ENCODE assay signal across 21 cellular contexts in the genomic region with DNA sequence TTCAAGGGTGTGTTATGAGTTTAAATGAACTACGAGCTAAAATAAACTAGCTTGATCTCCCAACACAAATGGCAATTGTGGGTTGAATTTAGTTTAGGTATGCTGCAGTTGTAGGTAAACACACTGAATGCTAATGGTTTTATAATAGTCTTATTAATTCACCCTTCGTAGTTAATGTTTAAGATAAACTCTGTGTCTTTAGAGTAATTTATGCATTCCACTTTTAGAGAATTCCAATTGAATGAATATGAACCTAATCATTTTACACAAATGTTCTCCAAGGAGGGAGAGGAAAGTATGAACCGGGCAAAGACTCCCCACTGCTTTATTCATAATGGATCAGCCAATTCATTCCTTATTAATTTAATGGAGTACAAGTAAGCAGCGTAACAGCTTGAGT.
DNase-seq lines count a peak whose midpoint lies in the region; ATAC-seq and TF ChIP-seq lines count a peak whose summit lies in the region.
"Had no signal": no experiment of that assay in that cellular context is flagged by ENCODE, and none has a peak within 500 bp of the region (broad histone marks: within the 10 kb centered on the region; RNA-seq: fewer than 3 reads in every experiment).

No MANE protein-coding gene starts in this region.

- no peak overlapping the region for H3K14ac ChIP-seq in IMR-90 (replicated peaks; ENCODE audit: low read depth, low read length)

- H3K79me1 ChIP-seq in IMR-90 (ENCODE audit: low read depth in 1 of 2, low read length in 2 of 2) = no peaks in the 10 kb centered on the region

- no peak overlapping the region for H3K4me3 Mint-ChIP-seq in brain
- H3K4me3 Mint-ChIP-seq: CD14-positive monocyte; CD4-positive, alpha-beta memory T cell; CD4-positive, CD25-positive, alpha-beta regulatory T cell; CD8-positive, alpha-beta memory T cell had no signal

- no peak overlapping the region for H3K4ac ChIP-seq in IMR-90 (ENCODE audit: low read depth, low read length)

- TF ChIP-seq RAD21 in IMR-90 (IDR thresholded peaks at IDR 0.05; ENCODE audit: low read length) = no peak

- no peak overlapping the region for H3K4me2 ChIP-seq in IMR-90 (ENCODE audit: low read depth, low read length)
- H3K4me2 ChIP-seq: BLaER1 had no signal

- TF ChIP-seq POLR2A in IMR-90 (IDR thresholded peaks at IDR 0.05; ENCODE audit: low read depth, low read length) (no peak), adrenal gland (IDR thresholded peaks at IDR 0.05) (no peak)

- H3K9ac ChIP-seq in IMR-90 (ENCODE audit: low read depth, low read length) = no peak overlapping the region
- H3K9ac ChIP-seq: BLaER1 had no signal

- H3K18ac ChIP-seq in IMR-90 (ENCODE audit: low read depth, low read length) = no peak overlapping the region

- ATAC-seq in IMR-90 (ENCODE audit: low read depth) = peak; percentile 68

- H3K27me3 ChIP-seq in IMR-90 (ENCODE audit: control insufficient read depth, insufficient read depth, low read length) (no peaks in the 10 kb centered on the region), adrenal gland (no peaks in the 10 kb centered on the region)
- H3K27me3 ChIP-seq: BE2C, BLaER1 had no signal

- no peak overlapping the region for H3K4me3 ChIP-seq in IMR-90 (ENCODE audit: insufficient read depth, low read depth, low read length)
- no peak overlapping the region for H3K4me3 ChIP-seq in adrenal gland
- H3K4me3 ChIP-seq: BLaER1 had no signal

- peaks cover 4 to 6% (median 4%) of the 10 kb centered on the region in 5 experiments for H3K9me3 Mint-ChIP-seq in brain
- H3K9me3 Mint-ChIP-seq: CD8-positive, alpha-beta memory T cell had no signal

- H3K27ac ChIP-seq in IMR-90 (ENCODE audit: insufficient read depth, low read length) (no peak overlapping the region), adrenal gland (no peak overlapping the region)
- H3K27ac ChIP-seq: BLaER1 had no signal

- peaks cover 16% of the 10 kb centered on the region for H3K4me1 Mint-ChIP-seq in brain
- H3K4me1 Mint-ChIP-seq: CD14-positive monocyte; CD4-positive, alpha-beta memory T cell; CD4-positive, CD25-positive, alpha-beta regulatory T cell; CD8-positive, alpha-beta memory T cell had no signal

- H2AK5ac ChIP-seq in IMR-90 (ENCODE audit: low read depth, low read length) = no peak overlapping the region

- H3K36me3 Mint-ChIP-seq in brain = no peaks in the 10 kb centered on the region
- H3K36me3 Mint-ChIP-seq: CD14-positive monocyte; CD4-positive, alpha-beta memory T cell; CD4-positive, CD25-positive, alpha-beta regulatory T cell; CD8-positive, alpha-beta memory T cell had no signal

- CTCF ChIA-PET in IMR-90 (lab: Yijun Ruan, JAX) = interaction anchor here (0.6 to 1.4 kb wide), 3 partner anchors 9 to 605 kb away, joined by 3 to 4 read pairs (median 3); no protein-coding TSS in a partner anchor

- H2AK9ac ChIP-seq in IMR-90 (replicated peaks; ENCODE audit: low read depth, low read length, poor library complexity) = no peak overlapping the region

- H3K9me3 ChIP-seq in IMR-90 (ENCODE audit: control insufficient read depth, insufficient read depth, low read length) = 0 out of 2 replicates have a peak, but pooled peaks cover 2% of the 10 kb centered on the region
- no peaks in the 10 kb centered on the region for H3K9me3 ChIP-seq in adrenal gland (replicated peaks in 1 of 3)
- H3K9me3 ChIP-seq: BE2C, BLaER1 had no signal

- H3K27ac Mint-ChIP-seq in brain = peak overlapping the region in 3 of 5 experiments; percentile 15 to 52 (median 43)
- H3K27ac Mint-ChIP-seq: CD14-positive monocyte; CD4-positive, alpha-beta memory T cell; CD4-positive, CD25-positive, alpha-beta regulatory T cell; CD8-positive, alpha-beta memory T cell had no signal

- H2BK15ac ChIP-seq in IMR-90 (ENCODE audit: low read depth, low read length) = no peak overlapping the region

- no peaks in the 10 kb centered on the region; the same call in 1 of the 2 replicates for H3K9me1 ChIP-seq in IMR-90 (ENCODE audit: insufficient read depth, low read length)

- no peaks in the 10 kb centered on the region for H4K20me1 ChIP-seq in IMR-90 (ENCODE audit: insufficient read depth, low read length)
- H4K20me1 ChIP-seq: BLaER1 had no signal

- dilution Hi-C loops in IMR-90 (cut with HindIII; ENCODE audit: low sequenced_read_pairs, unreplicated experiment) = no loop called here

- no peak overlapping the region for H2BK20ac ChIP-seq in IMR-90 (ENCODE audit: low read depth, low read length)

- no peak for DNase-seq in IMR-90
- peak; percentile 92 for DNase-seq in renal cortical epithelial cell (ENCODE audit: low read depth)
- DNase-seq in mesenteric fat pad (ENCODE audit: low spot score) = no peak
- no peak for DNase-seq in inferior parietal cortex (ENCODE audit: extremely low spot score)
- no peak for DNase-seq in adrenal gland
- DNase-seq: 8988T; ACHN; BE2C; C1 segment of cervical spinal cord; CD4-positive, alpha-beta memory T cell; CD4-positive, CD25-positive, alpha-beta regulatory T cell; CD8-positive, alpha-beta memory T cell; COR-L47; DMS 273 treated with DMSO at 0.1 percent for 48 hours; DMS153; DMS53; DND-41; GF-D8 had no signal

- H3K36me3 ChIP-seq in IMR-90 (ENCODE audit: control insufficient read depth, insufficient read depth, low read length) (no peaks in the 10 kb centered on the region), adrenal gland (replicated peaks in 1 of 2) (no peaks in the 10 kb centered on the region)
- H3K36me3 ChIP-seq: BE2C, BLaER1 had no signal

- H3K27me3 Mint-ChIP-seq in brain = peaks cover 57% of the 10 kb centered on the region

- H3K4me1 ChIP-seq in IMR-90 (ENCODE audit: control insufficient read depth, insufficient read depth, low read length) = peaks cover 6% of the 10 kb centered on the region
- no peaks in the 10 kb centered on the region for H3K4me1 ChIP-seq in adrenal gland (replicated peaks in 1 of 2)
- H3K4me1 ChIP-seq: BE2C, BLaER1 had no signal

- H3K23ac ChIP-seq in IMR-90 (ENCODE audit: low read depth, low read length) = no peak overlapping the region

- in situ Hi-C loops in IMR-90 (cut with MboI; ENCODE audit: low sequenced_read_pairs) = no loop called here

- H4K91ac ChIP-seq in IMR-90 (ENCODE audit: insufficient read depth, low read depth, low read length) = no peak overlapping the region

- H2AFZ ChIP-seq in IMR-90 (replicated peaks; ENCODE audit: low read length, poor library complexity) = no peak overlapping the region

- H3K56ac ChIP-seq in IMR-90 (ENCODE audit: extremely low read depth, insufficient read depth, low read length) = no peak overlapping the region

- TF ChIP-seq CTCF in IMR-90 (conservative IDR thresholded peaks at IDR 0.05; ENCODE audit: low read depth, low read length) = no peak
- TF ChIP-seq CTCF in brain (conservative IDR thresholded peaks at IDR 0.05) = no peak
- no peak for TF ChIP-seq CTCF in adrenal gland (IDR thresholded peaks at IDR 0.05)

- BruUV-seq in IMR-90 (replicated peaks; lab: Mats Ljungman, UMichigan) = no TSS peak

- H4K5ac ChIP-seq in IMR-90 (ENCODE audit: low read depth, low read length) = no peak overlapping the region

- intact Hi-C loops in IMR-90 (cut with micrococcal nuclease) = no loop called here
- intact Hi-C loops in adrenal gland (cut with DNase I) = no loop called here

- whole genome bisulfite sequencing in IMR-90 (ENCODE audit: extremely low coverage in 2 of 2, insufficient read length in 1 of 2), 2 experiments = no CpG with 5 or more reads among the region's 4 CpGs
- WGBS in adrenal gland, 4 donors = 77 to 87% (median 78%) methylated on average over 4 of the region's 4 CpGs

- H4K8ac ChIP-seq in IMR-90 (ENCODE audit: low read depth in 2 of 2, low read length in 2 of 2) = no peak overlapping the region

- POLR2A ChIA-PET in IMR-90 (lab: Charles Lee; ENCODE audit: unreplicated experiment) = no interaction called here

- no peak overlapping the region for H2BK5ac ChIP-seq in IMR-90 (ENCODE audit: low read depth, low read length, poor library complexity, severe bottlenecking)

- H2BK120ac ChIP-seq in IMR-90 (ENCODE audit: low read depth, low read length) = peak overlapping the region; percentile 52; the same call in 1 of the 2 replicates

TF ChIP-seq in IMR-90, 13 proteins besides CTCF, POLR2A, EP300 and RAD21:
- TF ChIP-seq FOS (IDR thresholded peaks at IDR 0.05; ENCODE audit: low read depth, low read length) (no peak), SMC3 (IDR thresholded peaks at IDR 0.05; ENCODE audit: low read depth, low read length) (no peak), NFE2L2 (IDR thresholded peaks at IDR 0.05; ENCODE audit: low read depth, low read length) (no peak), RFX5 (IDR thresholded peaks at IDR 0.05; ENCODE audit: low read depth, low read length) (no peak), ELK1 (IDR thresholded peaks at IDR 0.05; ENCODE audit: borderline replicate concordance, low read depth, low read length) (no peak), MAFK (IDR thresholded peaks at IDR 0.05; ENCODE audit: low read depth, low read length) (no peak), BHLHE40 (IDR thresholded peaks at IDR 0.05; ENCODE audit: low read depth, low read length) (no peak), RCOR1 (IDR thresholded peaks at IDR 0.05; ENCODE audit: insufficient replicate concordance, low read length) (no peak), CHD1 (IDR thresholded peaks at IDR 0.05; ENCODE audit: low read depth, low read length) (no peak), MXI1 (IDR thresholded peaks at IDR 0.05; ENCODE audit: borderline replicate concordance, low read depth, low read length) (no peak), CEBPB (IDR thresholded peaks at IDR 0.05; ENCODE audit: low read depth, low read length) (no peak), USF2 (IDR thresholded peaks at IDR 0.05; ENCODE audit: low read depth, low read length) (no peak), MAZ (IDR thresholded peaks at IDR 0.05; ENCODE audit: borderline replicate concordance, low read depth, low read length) (no peak)
TF ChIP-seq in IMR-90: peak in this region for 0.
